ENCODE assay signal across 31 cellular contexts in the genomic region with DNA sequence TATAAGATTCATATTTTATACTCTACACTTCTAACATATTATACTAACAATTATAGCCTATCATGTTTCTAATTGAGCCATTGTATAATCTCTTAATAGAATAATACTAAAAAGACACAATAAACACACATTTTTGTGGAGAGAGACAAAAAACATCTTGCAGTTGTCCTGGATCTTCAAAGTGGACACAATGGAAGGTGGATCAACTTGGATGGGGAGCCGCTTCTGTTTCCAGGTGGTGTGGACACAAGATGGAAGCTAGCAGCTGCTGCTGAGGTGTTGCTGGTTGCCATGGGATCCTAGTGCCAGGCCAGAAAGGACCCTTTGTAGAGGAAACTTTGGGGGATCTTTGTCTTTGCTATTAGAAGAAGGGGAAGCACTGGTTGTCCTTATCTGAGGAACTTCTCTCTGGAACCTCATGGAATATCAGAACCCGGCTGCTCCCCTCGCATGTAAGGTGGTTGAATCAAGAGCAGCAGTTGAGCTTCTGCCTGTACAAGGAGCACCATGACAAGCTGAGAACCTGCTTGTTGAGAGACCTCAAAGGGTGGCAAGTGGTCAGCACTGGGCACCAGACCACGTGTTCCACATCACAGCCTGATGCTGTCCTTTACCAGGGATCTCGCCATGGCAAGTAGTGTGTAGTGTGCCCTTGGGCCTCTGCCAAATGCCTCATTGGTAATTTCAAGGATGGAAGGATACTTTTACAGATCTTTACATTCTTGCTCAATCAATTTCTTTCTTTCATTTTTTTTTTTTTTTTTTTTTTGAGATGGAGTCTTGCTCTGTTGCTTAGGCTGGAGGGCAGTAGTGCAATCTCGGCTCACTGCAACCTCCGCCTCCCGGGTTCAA.
"Had no signal": no experiment of that assay in that cellular context is flagged by ENCODE, and none has a peak within 500 bp of the region (broad histone marks: within the 10 kb centered on the region; RNA-seq: fewer than 3 reads in every experiment).

No MANE protein-coding gene starts in this region.

- H3K27ac Mint-ChIP-seq: activated B cell treated with CpG ODN at 0.5 μM for 24 hours; activated CD8-positive, alpha-beta T cell treated with anti-CD3 and anti-CD28 coated beads for 36 hours; activated naive CD8-positive, alpha-beta T cell; activated T-helper 17 cell treated with anti-CD3 and anti-CD28 coated beads, Interleukin-2, amount 50 U/mL, for 72 hours; effector memory CD8-positive, alpha-beta T cell; T-helper 17 cell; T-helper 2 cell treated with Interferon-gamma antibody and Interleukin-4, amounts not matched to agents 5 μg/mL and 100 μg/mL, for 36 hours had no signal

- ATAC-seq: activated CD4-positive, CD25-positive, alpha-beta regulatory T cell treated with anti-CD3 and anti-CD28 coated beads, Interleukin-2, amount 50 U/mL, for 24 hours; activated CD8-positive, alpha-beta T cell treated with anti-CD3 and anti-CD28 coated beads for 36 hours; activated T-cell treated with anti-CD3 and anti-CD28 coated beads, Interleukin-2, amount 50 U/mL, for 4 hours; activated T-helper 17 cell treated with anti-CD3 and anti-CD28 coated beads, Interleukin-2, amount 50 U/mL, for 72 hours; effector memory CD8-positive, alpha-beta T cell; gastroesophageal sphincter; heart right ventricle; T-helper 17 cell had no signal

- H3K27me3 ChIP-seq: brain microvascular endothelial cell, esophagus squamous epithelium had no signal

- H3K4me3 Mint-ChIP-seq: activated B cell treated with CpG ODN at 0.5 μM for 24 hours; activated CD8-positive, alpha-beta T cell treated with anti-CD3 and anti-CD28 coated beads for 36 hours; activated naive CD8-positive, alpha-beta T cell; activated T-cell treated with anti-CD3 and anti-CD28 coated beads, Interleukin-2, amount 50 U/mL, for 4 hours; activated T-helper 17 cell treated with anti-CD3 and anti-CD28 coated beads, Interleukin-2, amount 50 U/mL, for 72 hours; effector memory CD8-positive, alpha-beta T cell; T-helper 17 cell; T-helper 2 cell treated with Interferon-gamma antibody and Interleukin-4, amounts not matched to agents 5 μg/mL and 100 μg/mL, for 36 hours had no signal

- H3K4me3 ChIP-seq: esophagus squamous epithelium, gastroesophageal sphincter, heart right ventricle had no signal

- H3K4me1 ChIP-seq: esophagus squamous epithelium, gastroesophageal sphincter, heart right ventricle had no signal

- H3K36me3 Mint-ChIP-seq: activated naive CD8-positive, alpha-beta T cell had no signal

- H3K9me3 ChIP-seq: esophagus squamous epithelium, gastroesophageal sphincter, heart right ventricle had no signal

- H3K36me3 ChIP-seq: brain microvascular endothelial cell, esophagus squamous epithelium, gastroesophageal sphincter, heart right ventricle, WERI-Rb-1 had no signal

- H3K27me3 Mint-ChIP-seq: activated B cell treated with CpG ODN at 0.5 μM for 24 hours; activated CD8-positive, alpha-beta T cell treated with anti-CD3 and anti-CD28 coated beads for 36 hours; activated naive CD8-positive, alpha-beta T cell; activated T-helper 17 cell treated with anti-CD3 and anti-CD28 coated beads, Interleukin-2, amount 50 U/mL, for 72 hours; effector memory CD8-positive, alpha-beta T cell; T-helper 17 cell had no signal

- DNase-seq: activated B cell treated with CpG ODN at 0.5 μM for 24 hours; activated CD4-positive, alpha-beta T cell treated with anti-CD3 and anti-CD28 coated beads for 48 hours; activated CD4-positive, alpha-beta T cell treated with anti-CD3 and anti-CD28 coated beads, Interleukin-2, amount 50 U/mL, for 1 hour; activated CD4-positive, alpha-beta T cell treated with anti-CD3 and anti-CD28 coated beads, Interleukin-2, amount 50 U/mL, for 48 hours; activated CD8-positive, alpha-beta memory T cell treated with anti-CD3 and anti-CD28 coated beads for 24 hours; activated CD8-positive, alpha-beta T cell treated with anti-CD3 and anti-CD28 coated beads for 36 hours; activated effector memory CD4-positive, alpha-beta T cell treated with Interleukin-2 at 50 U/mL for 16 hours; activated gamma-delta T cell treated with Interleukin-2 at 50 U/mL for 16 hours; activated naive CD4-positive, alpha-beta T cell treated with anti-CD3 and anti-CD28 coated beads, Interleukin-2, amount 50 U/mL, for 16 hours; activated naive CD4-positive, alpha-beta T cell treated with Interleukin-2 at 50 U/mL for 16 hours; activated T-cell treated with anti-CD3 and anti-CD28 coated beads, Interleukin-2, amount 50 U/mL, for 4 hours; amniotic stem cell; anterior cingulate cortex; brain microvascular endothelial cell; caudate nucleus; cortex of kidney; dermis blood vessel endothelial cell; effector CD4-positive, alpha-beta T cell; effector memory CD8-positive, alpha-beta T cell; esophagus squamous epithelium; foreskin melanocyte; heart right ventricle; T-helper 17 cell; T1000; WERI-Rb-1 had no signal

- H3K4me1 Mint-ChIP-seq: activated B cell treated with CpG ODN at 0.5 μM for 24 hours; activated T-helper 17 cell treated with anti-CD3 and anti-CD28 coated beads, Interleukin-2, amount 50 U/mL, for 72 hours; T-helper 17 cell had no signal

- H3K27ac ChIP-seq: brain microvascular endothelial cell, epithelial cell of prostate, esophagus squamous epithelium, gastroesophageal sphincter, heart right ventricle, WERI-Rb-1 had no signal

- H3K9me3 Mint-ChIP-seq: activated B cell treated with CpG ODN at 0.5 μM for 24 hours; activated CD8-positive, alpha-beta T cell treated with anti-CD3 and anti-CD28 coated beads for 36 hours; T-helper 2 cell treated with Interferon-gamma antibody and Interleukin-4, amounts not matched to agents 5 μg/mL and 100 μg/mL, for 36 hours had no signal
